In genomic region chr11:35364101-35364780, GRCh38 we compare ENCODE assay signal across 8 cellular contexts. TPM values are rescaled to one million over a fixed set of nuclear protein-coding genes. Genes with fewer than 3 reads are reported as not detected.
DNase-seq lines count a peak whose midpoint lies in the region; ATAC-seq, FAIRE-seq and TF ChIP-seq lines count a peak whose summit lies in the region.

No MANE protein-coding gene starts in this region.

- no peak overlapping the region for H3K4me3 ChIP-seq in A549
- peak overlapping the region in 1 of 2 experiments; percentile 31 for H3K4me3 ChIP-seq in mesenchymal stem cell (ENCODE audit: insufficient read depth in 1 of 2, low read depth in 1 of 2, low read length in 2 of 2)
- no peak overlapping the region for H3K4me3 ChIP-seq in WERI-Rb-1 (ENCODE audit: low read depth, low read length)

- H3K4ac ChIP-seq in mesenchymal stem cell (ENCODE audit: low read depth in 1 of 2, low read length in 2 of 2): no peak overlapping the region

- H4K91ac ChIP-seq in mesenchymal stem cell (ENCODE audit: low read length): no peak overlapping the region

- H2AFZ ChIP-seq in mesenchymal stem cell (ENCODE audit: low read depth, low read length): no peak overlapping the region

- H3K27me3 ChIP-seq in mesenchymal stem cell (ENCODE audit: control insufficient read depth in 1 of 2, insufficient read depth in 1 of 2, low read length in 2 of 2) (no peaks in the 10 kb centered on the region), WERI-Rb-1 (ENCODE audit: insufficient read depth, low read depth, severe bottlenecking) (no peaks in the 10 kb centered on the region)

- H3K36me3 ChIP-seq in mesenchymal stem cell (ENCODE audit: control insufficient read depth in 1 of 2, insufficient read depth in 2 of 2, low read depth in 1 of 2, low read length in 2 of 2) (peaks cover 0 to 27% of the 10 kb centered on the region in 2 experiments), WERI-Rb-1 (peaks cover 24% of the 10 kb centered on the region)

- peak; percentile 44 to 65; a peak in 2 of 5 replicates for TF ChIP-seq EP300 in A549 (IDR thresholded peaks at IDR 0.05)

- TF ChIP-seq RAD21 in A549 (conservative IDR thresholded peaks at IDR 0.05 in 1 of 2, IDR thresholded peaks at IDR 0.05 in 1 of 2): peak in 1 of 2 experiments; percentile 48; a peak in 3 of 5 replicates

- H3K14ac ChIP-seq in mesenchymal stem cell (ENCODE audit: low read length in 2 of 2): no peak overlapping the region

- H2AK5ac ChIP-seq in mesenchymal stem cell (ENCODE audit: low read length, severe bottlenecking): no peak overlapping the region

- H3K9ac ChIP-seq in mesenchymal stem cell (ENCODE audit: low read length): peak overlapping the region; percentile 87

- H3K18ac ChIP-seq in mesenchymal stem cell (ENCODE audit: low read depth in 1 of 2, low read length in 2 of 2): peak overlapping the region in 1 of 2 experiments; percentile 0

- no peak overlapping the region for H4K8ac ChIP-seq in mesenchymal stem cell (ENCODE audit: low read length)

- H3K27ac ChIP-seq in A549 (peak overlapping the region; percentile 76 to 85), mesenchymal stem cell (ENCODE audit: low read length, poor library complexity, severe bottlenecking) (peak overlapping the region; percentile 46), WERI-Rb-1 (no peak overlapping the region)

- H3K9me3 ChIP-seq in A549 (peaks cover 9% of the 10 kb centered on the region; the same call in 1 of the 3 replicates), mesenchymal stem cell (ENCODE audit: control insufficient read depth, low read length) (peaks cover 10% of the 10 kb centered on the region), WERI-Rb-1 (ENCODE audit: severe bottlenecking) (no peaks in the 10 kb centered on the region)

- H2BK15ac ChIP-seq in mesenchymal stem cell (ENCODE audit: low read depth, poor library complexity, severe bottlenecking): no peak overlapping the region

- H3K23ac ChIP-seq in mesenchymal stem cell (ENCODE audit: low read length in 2 of 2): no peak overlapping the region

- H2BK5ac ChIP-seq in mesenchymal stem cell (ENCODE audit: low read depth, low read length, poor library complexity, severe bottlenecking): no peak overlapping the region

- peak; percentile 46 to 74 for DNase-seq in A549 (ENCODE audit: low read depth in 1 of 2, low spot score in 1 of 2)
- DNase-seq in M059J (ENCODE audit: low read depth): peak; percentile 95
- peak; percentile 53 for DNase-seq in epidermal melanocyte (ENCODE audit: insufficient read length, low spot score)
- DNase-seq in mesenchymal stem cell: peak; percentile 77
- no peak for DNase-seq in WERI-Rb-1
- no peak for DNase-seq in OCI-M2 (lab: John Stamatoyannopoulos, UW; ENCODE audit: unreplicated experiment)
- no peak for DNase-seq in stimulated activated CD8-positive, alpha-beta memory T cell treated with anti-CD3 and anti-CD28 coated beads, Interleukin-4, amount 100 ng/mL, for 48 hours

- FAIRE-seq in A549 (lab: Jason Lieb, UNC): no peak

- TF ChIP-seq CTCF in A549 (IDR thresholded peaks at IDR 0.05) (no peak), WERI-Rb-1 (IDR thresholded peaks at IDR 0.05; ENCODE audit: low read depth, low read length) (no peak)

- no peak overlapping the region for H2BK120ac ChIP-seq in mesenchymal stem cell (ENCODE audit: low read depth, low read length)

- no peak for TF ChIP-seq POLR2A in A549 (IDR thresholded peaks at IDR 0.05; ENCODE audit: low read length)

- peak overlapping the region; percentile 85 for H3K4me2 ChIP-seq in A549
- H3K4me2 ChIP-seq in mesenchymal stem cell (ENCODE audit: low read length, poor library complexity, severe bottlenecking): no peak overlapping the region

- ATAC-seq in A549: peak; percentile 87 to 93
- no peak for ATAC-seq in HG02678 (IDR thresholded peaks at IDR 0.05; ENCODE audit: unreplicated experiment)

- peaks cover 43% of the 10 kb centered on the region for H3K4me1 ChIP-seq in A549
- peaks cover 11% of the 10 kb centered on the region for H3K4me1 ChIP-seq in mesenchymal stem cell (ENCODE audit: control insufficient read depth, insufficient read depth, low read depth, low read length)

- CTCF ChIA-PET in A549 (lab: Yijun Ruan, JAX): interaction anchor here (1.2 to 2.7 kb wide), 6 partner anchors 9 to 439 kb away, joined by 3 to 16 read pairs (median 6); no protein-coding TSS in a partner anchor

- no peaks in the 10 kb centered on the region for H3K79me1 ChIP-seq in mesenchymal stem cell (replicated peaks; ENCODE audit: low read length, poor library complexity, severe bottlenecking)

- peak overlapping the region in 1 of 2 experiments; percentile 18 for H2BK12ac ChIP-seq in mesenchymal stem cell (ENCODE audit: low read length in 2 of 2)

- POLR2A ChIA-PET in A549 (lab: Yijun Ruan, JAX): interaction anchor here (0.9 to 1.4 kb wide), 2 partner anchors 27 to 60 kb away, joined by 4 to 7 read pairs; no protein-coding TSS in a partner anchor

TF ChIP-seq in A549, 52 proteins besides CTCF, POLR2A, EP300 and RAD21:
- no peak for TF ChIP-seq POLR2AphosphoS2 (conservative IDR thresholded peaks at IDR 0.05; ENCODE audit: low read length)
- TF ChIP-seq HMGXB4 (CRISPR knock-in tag; IDR thresholded peaks at IDR 0.05; ENCODE audit: borderline replicate concordance): no peak
- no peak for TF ChIP-seq EHF (CRISPR knock-in tag; IDR thresholded peaks at IDR 0.05)
- TF ChIP-seq CEBPB (IDR thresholded peaks at IDR 0.05): peak; percentile 71 to 78
- TF ChIP-seq CHD4 (IDR thresholded peaks at IDR 0.05; ENCODE audit: borderline replicate concordance): no peak
- no peak for TF ChIP-seq ZNF302 (CRISPR knock-in tag; IDR thresholded peaks at IDR 0.05)
- TF ChIP-seq BCL3 (IDR thresholded peaks at IDR 0.05): peak; percentile 49; the same call in 1 of the 3 replicates
- TF ChIP-seq JUNB (IDR thresholded peaks at IDR 0.05): peak; percentile 74
- no peak for TF ChIP-seq RFX5 (IDR thresholded peaks at IDR 0.05)
- no peak for TF ChIP-seq RARB (CRISPR knock-in tag; IDR thresholded peaks at IDR 0.05)
- TF ChIP-seq HOXB5 (CRISPR knock-in tag; IDR thresholded peaks at IDR 0.05): no peak
- TF ChIP-seq MAZ (IDR thresholded peaks at IDR 0.05; ENCODE audit: borderline replicate concordance, low read depth, low read length): no peak
- TF ChIP-seq PHF8 (IDR thresholded peaks at IDR 0.05; ENCODE audit: borderline replicate concordance, low read depth): no peak
- TF ChIP-seq SMC3 (IDR thresholded peaks at IDR 0.05): peak; percentile 47; the same call in 1 of the 3 replicates
- TF ChIP-seq PBX3 (IDR thresholded peaks at IDR 0.05): no peak
- TF ChIP-seq EHMT2 (IDR thresholded peaks at IDR 0.05; ENCODE audit: low read depth): no peak
- peak; percentile 80 for TF ChIP-seq FOSL2 (IDR thresholded peaks at IDR 0.05)
- TF ChIP-seq FOSL2 (CRISPR knock-in tag; IDR thresholded peaks at IDR 0.05): peak; percentile 61
- no peak for TF ChIP-seq MAFK (IDR thresholded peaks at IDR 0.05; ENCODE audit: partially characterized antibody)
- TF ChIP-seq MAX (IDR thresholded peaks at IDR 0.05): no peak
- no peak for TF ChIP-seq NR3C1 (IDR thresholded peaks at IDR 0.05)
- TF ChIP-seq JUN (IDR thresholded peaks at IDR 0.05): peak; percentile 51 to 60; a peak in 4 of 5 replicates
- TF ChIP-seq GATA3 (IDR thresholded peaks at IDR 0.05; ENCODE audit: borderline replicate concordance): no peak

RNA-seq across cellular contexts. Expression of gene SLC1A2, which starts 55.1 kb away (rescaled TPM):
- polyA plus RNA-seq in A549 (2011; rRNA removed) (0.14 and 0.16 TPM in 2 replicates), A549 (2017; fragmentation: RNase III; extraction: RNeasy Plus Mini Kit Qiagen cat#74134 plus additional on column Dnase treatment) (0.01 to 0.18 TPM (median 0.07 TPM) in 3 replicates)
- polyA plus RNA-seq in A549 (2012; cell fraction: cytosol; rRNA removed): not detected in 2 replicates
- polyA plus RNA-seq in A549 (2012; cell fraction: nucleus; rRNA removed): not detected in 2 replicates
- 0.87 and 0.88 TPM in 2 replicates for polyA minus RNA-seq in A549 (2011; rRNA and poly(A)+ RNA removed)
- 0.10 and 0.59 TPM in 2 replicates for total RNA-seq in M059J (2014; rRNA removed; shearing (Covaris generic))
- polyA plus RNA-seq in mesenchymal stem cell (2013, experiment 1 of 2): 0.18 TPM
- polyA plus RNA-seq in mesenchymal stem cell (2013, experiment 2 of 2): 0.11 TPM

Comparison
In these comparisons a context has a peak if more than half of its experiments do, and no peak if none do; other contexts are left out.
1. DNase-seq: peak in A549 (2 of 2), M059J (single experiment), epidermal melanocyte (single experiment) and mesenchymal stem cell (single experiment); none in WERI-Rb-1 (single experiment), OCI-M2 (single experiment) and stimulated activated CD8-positive, alpha-beta memory T cell treated with anti-CD3 and anti-CD28 coated beads, Interleukin-4, amount 100 ng/mL, for 48 hours (single experiment).